39 cellular contexts compared by ENCODE assay signal in the genomic region with DNA sequence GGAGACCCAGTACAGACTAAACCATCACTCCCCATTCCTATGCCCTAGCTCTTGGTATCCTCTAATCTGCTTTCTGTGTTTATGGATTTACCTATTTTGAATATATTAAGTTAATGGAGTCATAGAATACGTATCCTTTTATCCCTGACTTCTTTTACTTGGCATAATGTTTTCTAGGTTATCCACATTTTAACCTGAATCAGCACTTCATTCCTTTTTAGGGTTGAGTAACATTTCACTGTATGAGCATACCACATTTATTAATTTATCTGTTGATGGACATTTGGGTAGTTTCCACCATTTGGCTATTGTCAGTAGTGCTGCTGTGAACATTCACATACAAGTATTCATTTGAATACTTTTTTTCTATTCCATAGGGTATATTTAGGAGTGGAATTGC.
"Had no signal": no experiment of that assay in that cellular context is flagged by ENCODE, and none has a peak within 500 bp of the region (broad histone marks: within the 10 kb centered on the region; RNA-seq: fewer than 3 reads in every experiment).

No MANE protein-coding gene starts in this region.

- H3K4me3 ChIP-seq: adrenal gland, ascending aorta, body of pancreas, breast epithelium, cardiac muscle cell had no signal

- H3K4me1 Mint-ChIP-seq: activated naive CD4-positive, alpha-beta T cell treated with anti-CD3 and anti-CD28 coated beads, Interleukin-2, amount 10 ng/mL, durations not matched to agents 7 days and 5 days; activated naive CD4-positive, alpha-beta T cell treated with anti-CD3 and anti-CD28 coated beads, Interleukin-2, amount 50 U/mL, for 24 hours; activated naive CD8-positive, alpha-beta T cell treated with anti-CD3 and anti-CD28 coated beads for 36 hours; activated naive CD8-positive, alpha-beta T cell treated with anti-CD3 and anti-CD28 coated beads, Interleukin-2, amount 10 ng/mL, durations not matched to agents 7 days and 5 days; activated naive CD8-positive, alpha-beta T cell treated with anti-CD3 and anti-CD28 coated beads, Interleukin-2, amount 50 U/mL, for 24 hours; activated T-helper 17 cell treated with anti-CD3 and anti-CD28 coated beads, Interleukin-2, amount 50 U/mL, for 72 hours; brain; central memory CD8-positive, alpha-beta T cell had no signal

- H3K27ac Mint-ChIP-seq: activated naive CD4-positive, alpha-beta T cell treated with anti-CD3 and anti-CD28 coated beads for 36 hours; activated naive CD4-positive, alpha-beta T cell treated with anti-CD3 and anti-CD28 coated beads, Interleukin-2, amount 10 ng/mL, durations not matched to agents 7 days and 5 days; activated naive CD4-positive, alpha-beta T cell treated with anti-CD3 and anti-CD28 coated beads, Interleukin-2, amount 50 U/mL, for 24 hours; activated naive CD4-positive, alpha-beta T cell treated with anti-CD3 and anti-CD28 coated beads, Interleukin-2, amount 50 U/mL, for 72 hours; activated naive CD8-positive, alpha-beta T cell; activated naive CD8-positive, alpha-beta T cell treated with anti-CD3 and anti-CD28 coated beads for 36 hours; activated naive CD8-positive, alpha-beta T cell treated with anti-CD3 and anti-CD28 coated beads, Interleukin-2, amount 10 ng/mL, durations not matched to agents 7 days and 5 days; activated naive CD8-positive, alpha-beta T cell treated with anti-CD3 and anti-CD28 coated beads, Interleukin-2, amount 50 U/mL, for 24 hours; activated T-cell treated with anti-CD3 and anti-CD28 coated beads, Interleukin-2, amount 50 U/mL, for 24 hours; activated T-cell treated with anti-CD3 and anti-CD28 coated beads, Interleukin-2, amount 50 U/mL, for 72 hours; activated T-helper 1 cell treated with anti-CD3 and anti-CD28 coated beads, Interleukin-12 subunit alpha, Interleukin-12 subunit beta, Interleukin-2, Interleukin-4 antibody, amounts not matched to agents 30 ng/mL and 10 ng/mL and 1 ng/mL, durations not matched to agents 14 hours and 24 hours and 36 hours; activated T-helper 17 cell treated with anti-CD3 and anti-CD28 coated beads, Interleukin-2, amount 50 U/mL, for 72 hours; activated T-helper 2 cell treated with anti-CD3 and anti-CD28 coated beads, Interferon-gamma antibody, Interleukin-2, Interleukin-4, amounts not matched to agents 10 μg/mL and 5 μg/mL and 100 μg/mL, durations not matched to agents 14 hours and 24 hours and 36 hours; brain had no signal

- H3K27ac ChIP-seq: adrenal gland, ascending aorta, body of pancreas, brain microvascular endothelial cell, breast epithelium, cardiac muscle cell had no signal

- DNase-seq: activated effector memory CD4-positive, alpha-beta T cell treated with anti-CD3 and anti-CD28 coated beads, Interleukin-2, amount 50 U/mL, for 16 hours; activated effector memory CD4-positive, alpha-beta T cell treated with Interleukin-2 at 50 U/mL for 16 hours; activated gamma-delta T cell; activated gamma-delta T cell treated with Interleukin-2 at 50 U/mL for 16 hours; activated naive CD4-positive, alpha-beta T cell; activated naive CD4-positive, alpha-beta T cell treated with anti-CD3 and anti-CD28 coated beads for 36 hours; activated naive CD4-positive, alpha-beta T cell treated with anti-CD3 and anti-CD28 coated beads, Interleukin-2, amount 10 ng/mL, durations not matched to agents 7 days and 5 days; activated naive CD4-positive, alpha-beta T cell treated with anti-CD3 and anti-CD28 coated beads, Interleukin-2, amount 50 U/mL, for 16 hours; activated naive CD4-positive, alpha-beta T cell treated with Interleukin-2 at 50 U/mL for 16 hours; activated naive CD8-positive, alpha-beta T cell treated with anti-CD3 and anti-CD28 coated beads for 36 hours; activated naive CD8-positive, alpha-beta T cell treated with anti-CD3 and anti-CD28 coated beads, Interleukin-2, amount 10 ng/mL, durations not matched to agents 7 days and 5 days; activated naive CD8-positive, alpha-beta T cell treated with anti-CD3 and anti-CD28 coated beads, Interleukin-2, amount 50 U/mL, for 24 hours; activated T-cell treated with anti-CD3 and anti-CD28 coated beads, Interleukin-2, amount 50 U/mL, for 24 hours; activated T-cell treated with anti-CD3 and anti-CD28 coated beads, Interleukin-2, amount 50 U/mL, for 4 hours; activated T-cell treated with anti-CD3 and anti-CD28 coated beads, Interleukin-2, amount 50 U/mL, for 48 hours; activated T-cell treated with anti-CD3 and anti-CD28 coated beads, Interleukin-2, amount 50 U/mL, for 72 hours; adrenal gland; amniotic stem cell; amygdala; anterior cingulate cortex; aorta; body of pancreas; brain microvascular endothelial cell; caudate nucleus; central memory CD4-positive, alpha-beta T cell; cerebellar nuclear complex had no signal

- FAIRE-seq: astrocyte, bronchial epithelial cell had no signal

- ATAC-seq: activated naive CD4-positive, alpha-beta T cell treated with anti-CD3 and anti-CD28 coated beads, Interleukin-2, amount 50 U/mL, for 72 hours; activated naive CD8-positive, alpha-beta T cell treated with anti-CD3 and anti-CD28 coated beads, Interleukin-2, amount 50 U/mL, for 24 hours; activated T-cell treated with anti-CD3 and anti-CD28 coated beads, Interleukin-2, amount 50 U/mL, for 4 hours; activated T-cell treated with anti-CD3 and anti-CD28 coated beads, Interleukin-2, amount 50 U/mL, for 72 hours; activated T-helper 17 cell treated with anti-CD3 and anti-CD28 coated beads, Interleukin-2, amount 50 U/mL, for 72 hours; body of pancreas had no signal

- H3K36me3 Mint-ChIP-seq: activated naive CD4-positive, alpha-beta T cell treated with anti-CD3 and anti-CD28 coated beads, Interleukin-2, amount 10 ng/mL, durations not matched to agents 7 days and 5 days; activated naive CD4-positive, alpha-beta T cell treated with anti-CD3 and anti-CD28 coated beads, Interleukin-2, amount 50 U/mL, for 24 hours; activated naive CD8-positive, alpha-beta T cell; activated naive CD8-positive, alpha-beta T cell treated with anti-CD3 and anti-CD28 coated beads for 36 hours; activated naive CD8-positive, alpha-beta T cell treated with anti-CD3 and anti-CD28 coated beads, Interleukin-2, amount 10 ng/mL, durations not matched to agents 7 days and 5 days; brain had no signal

- H3K9me3 ChIP-seq: adrenal gland, body of pancreas had no signal

- H3K27me3 Mint-ChIP-seq: activated naive CD4-positive, alpha-beta T cell treated with anti-CD3 and anti-CD28 coated beads, Interleukin-2, amount 10 ng/mL, durations not matched to agents 7 days and 5 days; activated naive CD4-positive, alpha-beta T cell treated with anti-CD3 and anti-CD28 coated beads, Interleukin-2, amount 50 U/mL, for 24 hours; activated naive CD8-positive, alpha-beta T cell; activated naive CD8-positive, alpha-beta T cell treated with anti-CD3 and anti-CD28 coated beads for 36 hours; activated naive CD8-positive, alpha-beta T cell treated with anti-CD3 and anti-CD28 coated beads, Interleukin-2, amount 10 ng/mL, durations not matched to agents 7 days and 5 days; activated naive CD8-positive, alpha-beta T cell treated with anti-CD3 and anti-CD28 coated beads, Interleukin-2, amount 50 U/mL, for 24 hours; activated T-cell treated with anti-CD3 and anti-CD28 coated beads, Interleukin-2, amount 50 U/mL, for 24 hours; activated T-helper 17 cell treated with anti-CD3 and anti-CD28 coated beads, Interleukin-2, amount 50 U/mL, for 72 hours; central memory CD8-positive, alpha-beta T cell had no signal

- H3K4me1 ChIP-seq: adrenal gland, ascending aorta, body of pancreas, breast epithelium had no signal

- H3K36me3 ChIP-seq: adrenal gland, ascending aorta, brain microvascular endothelial cell, breast epithelium, cardiac muscle cell had no signal

- H3K27me3 ChIP-seq: adrenal gland, ascending aorta, body of pancreas, brain microvascular endothelial cell, breast epithelium, cardiac muscle cell had no signal

- H3K4me3 Mint-ChIP-seq: activated naive CD4-positive, alpha-beta T cell treated with anti-CD3 and anti-CD28 coated beads for 36 hours; activated naive CD4-positive, alpha-beta T cell treated with anti-CD3 and anti-CD28 coated beads, Interleukin-2, amount 10 ng/mL, durations not matched to agents 7 days and 5 days; activated naive CD4-positive, alpha-beta T cell treated with anti-CD3 and anti-CD28 coated beads, Interleukin-2, amount 50 U/mL, for 24 hours; activated naive CD8-positive, alpha-beta T cell; activated naive CD8-positive, alpha-beta T cell treated with anti-CD3 and anti-CD28 coated beads for 36 hours; activated naive CD8-positive, alpha-beta T cell treated with anti-CD3 and anti-CD28 coated beads, Interleukin-2, amount 10 ng/mL, durations not matched to agents 7 days and 5 days; activated naive CD8-positive, alpha-beta T cell treated with anti-CD3 and anti-CD28 coated beads, Interleukin-2, amount 50 U/mL, for 24 hours; activated T-cell treated with anti-CD3 and anti-CD28 coated beads, Interleukin-2, amount 50 U/mL, for 24 hours; activated T-cell treated with anti-CD3 and anti-CD28 coated beads, Interleukin-2, amount 50 U/mL, for 4 hours; activated T-cell treated with anti-CD3 and anti-CD28 coated beads, Interleukin-2, amount 50 U/mL, for 72 hours; activated T-helper 1 cell treated with anti-CD3 and anti-CD28 coated beads, Interleukin-12 subunit alpha, Interleukin-12 subunit beta, Interleukin-2, Interleukin-4 antibody, amounts not matched to agents 30 ng/mL and 10 ng/mL and 1 ng/mL, durations not matched to agents 14 hours and 24 hours and 36 hours; activated T-helper 17 cell treated with anti-CD3 and anti-CD28 coated beads, Interleukin-2, amount 50 U/mL, for 72 hours; brain; central memory CD8-positive, alpha-beta T cell had no signal
